Comparison of ENCODE assay signal across 24 cellular contexts in the genomic region with DNA sequence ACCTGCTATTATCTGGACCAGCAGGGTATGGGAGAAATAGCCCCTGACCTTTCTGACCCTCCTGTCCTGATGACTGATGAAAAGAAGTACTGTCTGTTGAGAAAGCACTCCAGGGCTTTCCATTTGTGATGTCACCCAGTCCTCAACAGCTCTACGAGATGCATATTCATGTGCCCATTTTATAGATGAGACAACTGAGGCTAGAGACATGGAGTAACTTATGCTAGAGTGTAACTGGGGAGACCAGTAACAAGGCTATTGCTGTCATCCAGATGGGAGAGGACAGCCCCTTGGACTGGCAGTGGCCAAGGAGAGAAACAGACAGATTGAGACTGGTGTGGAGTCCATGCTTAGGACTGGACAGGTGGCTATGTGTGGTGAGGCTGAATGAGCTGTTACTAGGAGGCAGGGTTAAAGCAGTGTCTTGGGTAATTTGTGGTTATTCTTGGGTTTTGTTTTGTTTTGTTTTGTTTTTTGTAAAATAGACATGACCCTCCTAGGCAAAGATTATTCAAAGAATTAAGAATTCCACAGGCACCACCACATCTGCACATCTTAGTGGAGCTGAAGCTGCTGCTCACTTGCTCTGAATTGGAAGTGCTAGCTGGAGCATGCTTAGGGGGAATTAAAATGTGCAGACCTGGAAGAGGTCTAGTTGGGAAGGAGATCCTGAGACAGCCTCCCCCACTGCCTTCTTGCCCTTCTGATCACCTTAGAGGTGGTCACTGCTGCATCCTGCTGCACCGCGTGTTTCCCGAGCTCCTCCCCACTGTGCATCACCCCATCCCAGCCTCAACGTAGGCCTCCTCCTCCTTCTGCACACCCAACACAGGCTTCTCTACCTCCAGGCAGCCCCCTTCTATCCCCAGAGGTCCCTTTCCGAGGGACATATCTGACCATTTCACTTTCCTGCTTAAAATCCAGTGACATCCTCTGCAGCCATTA.
"Had no signal": no experiment of that assay in that cellular context is flagged by ENCODE, and none has a peak within 500 bp of the region (broad histone marks: within the 10 kb centered on the region; RNA-seq: fewer than 3 reads in every experiment).

No MANE protein-coding gene starts in this region.

- H3K4me1 Mint-ChIP-seq: activated naive CD4-positive, alpha-beta T cell treated with anti-CD3 and anti-CD28 coated beads, Interleukin-2, amount 50 U/mL, for 24 hours; nephron progenitor cell had no signal

- H3K4me1 ChIP-seq: parathyroid adenoma, thyroid gland had no signal

- H3K4me3 ChIP-seq: dorsolateral prefrontal cortex, gastrocnemius medialis, thyroid gland, upper lobe of right lung had no signal

- DNase-seq: activated CD4-positive, alpha-beta memory T cell treated with anti-CD3 and anti-CD28 coated beads for 36 hours; activated CD4-positive, alpha-beta T cell treated with anti-CD3 and anti-CD28 coated beads for 48 hours; activated gamma-delta T cell; activated T-cell treated with anti-CD3 and anti-CD28 coated beads, Interleukin-2, amount 50 U/mL, for 48 hours; anterior cingulate cortex; brain microvascular endothelial cell; central memory CD4-positive, alpha-beta T cell; dorsolateral prefrontal cortex; effector memory CD8-positive, alpha-beta T cell; gastrocnemius medialis; hypothalamus; left ventricle myocardium superior; nephron progenitor cell; right cardiac atrium; small intestine; stimulated activated CD4-positive, alpha-beta T cell treated with anti-CD3 and anti-CD28 coated beads, Interleukin-15, amount 100 ng/mL, for 24 hours; stimulated activated CD4-positive, alpha-beta T cell treated with anti-CD3 and anti-CD28 coated beads, Interleukin-2, amount 100 ng/mL, for 48 hours; stimulated activated naive CD4-positive, alpha-beta T cell treated with Interleukin-2 at 50 U/mL for 16 hours; substantia nigra; thyroid gland; upper lobe of right lung had no signal

- H3K27ac Mint-ChIP-seq: activated CD4-positive, alpha-beta memory T cell treated with anti-CD3 and anti-CD28 coated beads for 36 hours; activated naive CD4-positive, alpha-beta T cell treated with anti-CD3 and anti-CD28 coated beads, Interleukin-2, amount 50 U/mL, for 24 hours; effector memory CD8-positive, alpha-beta T cell; nephron progenitor cell had no signal

- H3K36me3 ChIP-seq: brain microvascular endothelial cell, gastrocnemius medialis, thyroid gland, upper lobe of right lung had no signal

- H3K27ac ChIP-seq: brain microvascular endothelial cell, gastrocnemius medialis, parathyroid adenoma, thyroid gland, upper lobe of right lung had no signal

- H3K9me3 ChIP-seq: gastrocnemius medialis, thyroid gland, upper lobe of right lung had no signal

- H3K36me3 Mint-ChIP-seq: activated CD4-positive, alpha-beta memory T cell treated with anti-CD3 and anti-CD28 coated beads for 36 hours; activated naive CD4-positive, alpha-beta T cell treated with anti-CD3 and anti-CD28 coated beads, Interleukin-2, amount 50 U/mL, for 24 hours had no signal

- ATAC-seq: effector memory CD8-positive, alpha-beta T cell; esophagus mucosa; gastrocnemius medialis; left ventricle myocardium superior; right cardiac atrium; upper lobe of right lung had no signal

- H3K27me3 ChIP-seq: brain microvascular endothelial cell, thyroid gland, upper lobe of right lung had no signal

- H3K4me3 Mint-ChIP-seq: activated CD4-positive, alpha-beta memory T cell treated with anti-CD3 and anti-CD28 coated beads for 36 hours; activated naive CD4-positive, alpha-beta T cell treated with anti-CD3 and anti-CD28 coated beads, Interleukin-2, amount 50 U/mL, for 24 hours; effector memory CD8-positive, alpha-beta T cell; nephron progenitor cell had no signal

- H3K9me3 Mint-ChIP-seq: activated CD4-positive, alpha-beta memory T cell treated with anti-CD3 and anti-CD28 coated beads for 36 hours; activated naive CD4-positive, alpha-beta T cell treated with anti-CD3 and anti-CD28 coated beads, Interleukin-2, amount 50 U/mL, for 24 hours; effector memory CD8-positive, alpha-beta T cell; nephron progenitor cell had no signal
